1 cellular context compared by ENCODE assay signal in the genomic region with DNA sequence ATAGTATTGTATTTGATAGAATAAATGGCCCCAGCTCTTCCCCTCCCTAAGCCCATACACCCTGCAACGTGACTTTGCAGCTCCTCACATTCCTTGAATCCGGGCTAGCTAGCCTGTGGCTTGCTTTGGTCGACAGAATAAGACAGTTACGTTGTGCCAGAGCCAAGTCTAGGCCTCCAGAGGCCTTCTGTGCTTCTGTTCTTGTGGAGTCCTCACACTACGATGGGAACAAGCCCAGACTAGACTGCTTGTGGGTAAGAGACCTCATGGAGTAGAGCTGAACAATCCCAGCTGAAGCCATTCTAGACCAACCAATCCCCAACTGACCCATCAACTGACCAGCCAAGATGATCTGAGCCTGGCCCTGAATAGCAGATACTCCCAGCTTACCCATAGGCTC.
TF ChIP-seq lines count a peak whose summit lies in the region.

No MANE protein-coding gene starts in this region.

TF ChIP-seq in HepG2, 621 proteins besides CTCF, POLR2A, EP300 and RAD21 (continued from another document):
- no peak for TF ChIP-seq MATR3 (CRISPR knock-in tag; IDR thresholded peaks at IDR 0.05)
- TF ChIP-seq, protein P1, sequence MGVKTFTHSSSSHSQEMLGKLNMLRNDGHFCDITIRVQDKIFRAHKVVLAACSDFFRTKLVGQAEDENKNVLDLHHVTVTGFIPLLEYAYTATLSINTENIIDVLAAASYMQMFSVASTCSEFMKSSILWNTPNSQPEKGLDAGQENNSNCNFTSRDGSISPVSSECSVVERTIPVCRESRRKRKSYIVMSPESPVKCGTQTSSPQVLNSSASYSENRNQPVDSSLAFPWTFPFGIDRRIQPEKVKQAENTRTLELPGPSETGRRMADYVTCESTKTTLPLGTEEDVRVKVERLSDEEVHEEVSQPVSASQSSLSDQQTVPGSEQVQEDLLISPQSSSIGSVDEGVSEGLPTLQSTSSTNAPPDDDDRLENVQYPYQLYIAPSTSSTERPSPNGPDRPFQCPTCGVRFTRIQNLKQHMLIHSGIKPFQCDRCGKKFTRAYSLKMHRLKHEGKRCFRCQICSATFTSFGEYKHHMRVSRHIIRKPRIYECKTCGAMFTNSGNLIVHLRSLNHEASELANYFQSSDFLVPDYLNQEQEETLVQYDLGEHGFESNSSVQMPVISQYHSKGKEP (CRISPR knock-in tag; IDR thresholded peaks at IDR 0.05): no peak
- TF ChIP-seq, protein P2, sequence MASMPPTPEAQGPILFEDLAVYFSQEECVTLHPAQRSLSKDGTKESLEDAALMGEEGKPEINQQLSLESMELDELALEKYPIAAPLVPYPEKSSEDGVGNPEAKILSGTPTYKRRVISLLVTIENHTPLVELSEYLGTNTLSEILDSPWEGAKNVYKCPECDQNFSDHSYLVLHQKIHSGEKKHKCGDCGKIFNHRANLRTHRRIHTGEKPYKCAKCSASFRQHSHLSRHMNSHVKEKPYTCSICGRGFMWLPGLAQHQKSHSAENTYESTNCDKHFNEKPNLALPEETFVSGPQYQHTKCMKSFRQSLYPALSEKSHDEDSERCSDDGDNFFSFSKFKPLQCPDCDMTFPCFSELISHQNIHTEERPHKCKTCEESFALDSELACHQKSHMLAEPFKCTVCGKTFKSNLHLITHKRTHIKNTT (CRISPR knock-in tag; IDR thresholded peaks at IDR 0.05): no peak
- TF ChIP-seq ZNF296 (CRISPR knock-in tag; conservative IDR thresholded peaks at IDR 0.05): no peak
